In the genomic region with DNA sequence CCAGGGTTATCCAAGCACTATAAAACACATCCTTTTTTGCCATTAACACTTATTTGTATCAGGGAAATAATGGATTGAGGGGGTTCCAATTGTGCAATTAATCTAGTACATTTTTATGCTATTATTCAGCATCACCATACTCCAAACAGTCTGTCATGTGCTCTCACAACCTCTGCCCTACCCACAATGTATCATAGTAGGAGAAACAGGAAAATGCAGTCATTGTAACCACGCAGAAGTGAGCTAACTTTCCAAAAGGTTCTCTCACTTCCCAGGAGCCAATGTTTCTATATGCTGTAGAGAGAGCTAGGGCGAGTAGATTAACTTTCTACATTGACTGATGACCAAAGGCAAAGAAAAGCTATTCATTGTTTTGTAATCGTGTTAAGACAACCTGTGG, we compare ENCODE assay signal across 1 cellular context.
TF ChIP-seq lines count a peak whose summit lies in the region.

No MANE protein-coding gene starts in this region.

TF ChIP-seq in IMR-90, 13 proteins besides CTCF, POLR2A, EP300 and RAD21:
- peak; percentile 87 for TF ChIP-seq CEBPB (IDR thresholded peaks at IDR 0.05; ENCODE audit: low read depth, low read length)
- TF ChIP-seq, protein P1, sequence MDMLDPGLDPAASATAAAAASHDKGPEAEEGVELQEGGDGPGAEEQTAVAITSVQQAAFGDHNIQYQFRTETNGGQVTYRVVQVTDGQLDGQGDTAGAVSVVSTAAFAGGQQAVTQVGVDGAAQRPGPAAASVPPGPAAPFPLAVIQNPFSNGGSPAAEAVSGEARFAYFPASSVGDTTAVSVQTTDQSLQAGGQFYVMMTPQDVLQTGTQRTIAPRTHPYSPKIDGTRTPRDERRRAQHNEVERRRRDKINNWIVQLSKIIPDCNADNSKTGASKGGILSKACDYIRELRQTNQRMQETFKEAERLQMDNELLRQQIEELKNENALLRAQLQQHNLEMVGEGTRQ (IDR thresholded peaks at IDR 0.05; ENCODE audit: low read depth, low read length), result peak; percentile 62; the same call in 1 of the 2 replicates
- TF ChIP-seq MAFK (IDR thresholded peaks at IDR 0.05; ENCODE audit: low read depth, low read length), result no peak
- TF ChIP-seq, protein P2, sequence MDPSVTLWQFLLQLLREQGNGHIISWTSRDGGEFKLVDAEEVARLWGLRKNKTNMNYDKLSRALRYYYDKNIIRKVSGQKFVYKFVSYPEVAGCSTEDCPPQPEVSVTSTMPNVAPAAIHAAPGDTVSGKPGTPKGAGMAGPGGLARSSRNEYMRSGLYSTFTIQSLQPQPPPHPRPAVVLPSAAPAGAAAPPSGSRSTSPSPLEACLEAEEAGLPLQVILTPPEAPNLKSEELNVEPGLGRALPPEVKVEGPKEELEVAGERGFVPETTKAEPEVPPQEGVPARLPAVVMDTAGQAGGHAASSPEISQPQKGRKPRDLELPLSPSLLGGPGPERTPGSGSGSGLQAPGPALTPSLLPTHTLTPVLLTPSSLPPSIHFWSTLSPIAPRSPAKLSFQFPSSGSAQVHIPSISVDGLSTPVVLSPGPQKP (IDR thresholded peaks at IDR 0.05; ENCODE audit: borderline replicate concordance, low read depth, low read length), result no peak
- no peak for TF ChIP-seq RFX5 (IDR thresholded peaks at IDR 0.05; ENCODE audit: low read depth, low read length)
- TF ChIP-seq RCOR1 (IDR thresholded peaks at IDR 0.05; ENCODE audit: insufficient replicate concordance, low read length), result no peak
- TF ChIP-seq BHLHE40 (IDR thresholded peaks at IDR 0.05; ENCODE audit: low read depth, low read length), result peak; percentile 47
- TF ChIP-seq CHD1 (IDR thresholded peaks at IDR 0.05; ENCODE audit: low read depth, low read length), result no peak
- peak; percentile 7; the same call in 1 of the 2 replicates for TF ChIP-seq FOS (IDR thresholded peaks at IDR 0.05; ENCODE audit: low read depth, low read length)
TF ChIP-seq in IMR-90: peak in this region for 4.
